ENCODE assay signal across 3 cellular contexts in the genomic region with DNA sequence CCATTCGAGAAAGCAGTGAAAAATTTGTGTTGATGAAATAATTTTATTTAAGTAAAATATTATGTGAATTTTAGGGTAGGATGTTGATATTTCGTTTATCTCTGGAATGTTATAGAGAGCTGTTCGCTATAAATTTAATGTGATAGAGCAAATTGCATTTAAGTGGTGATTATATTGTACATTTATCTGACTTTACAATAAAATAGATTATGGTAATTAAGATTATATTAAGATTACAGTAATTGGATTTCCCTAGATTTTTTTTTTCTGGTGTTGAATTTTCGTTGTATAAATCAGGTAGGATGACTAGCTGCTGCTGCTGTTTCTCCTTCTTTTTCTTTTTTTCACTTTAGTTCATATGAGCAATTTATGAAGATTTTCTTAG.
TF ChIP-seq lines count a peak whose summit lies in the region.

No MANE protein-coding gene starts in this region.

TF ChIP-seq in HEK293, 187 proteins besides CTCF, POLR2A, EP300 and RAD21 (continued from another document):
- 0 out of 2 replicates have a peak, but pooled peaks have one; percentile 18 for TF ChIP-seq PRDM6 (tag by site-specific recombination; IDR thresholded peaks at IDR 0.05)

TF ChIP-seq in SK-N-SH, 30 proteins besides CTCF, POLR2A, EP300 and RAD21 (continued from another document):
- TF ChIP-seq IRF3 (IDR thresholded peaks at IDR 0.05; ENCODE audit: low read depth, low read length) = no peak

TF ChIP-seq in WTC11, 78 proteins besides CTCF, POLR2A, EP300 and RAD21 (continued from another document):
- TF ChIP-seq ZNF512 (CRISPR knock-in tag; IDR thresholded peaks at IDR 0.05; ENCODE audit: borderline replicate concordance) = no peak
